Comparison of ENCODE assay signal across 19 cellular contexts in genomic region chr1:19294638-19295037, GRCh38. TPM values are rescaled to one million over a fixed set of nuclear protein-coding genes. Genes with fewer than 3 reads are reported as not detected.
DNase-seq lines count a peak whose midpoint lies in the region; ATAC-seq, FAIRE-seq and TF ChIP-seq lines count a peak whose summit lies in the region.
"Had no signal": no experiment of that assay in that cellular context is flagged by ENCODE, and none has a peak within 500 bp of the region (broad histone marks: within the 10 kb centered on the region; RNA-seq: fewer than 3 reads in every experiment).

No MANE protein-coding gene starts in this region.

- RAD21 ChIA-PET in GM12878 (lab: Charles Lee; ENCODE audit: unreplicated experiment), result no interaction called here

- SMC1A ChIA-PET in GM12878 (lab: Charles Lee; ENCODE audit: uncharacterized antibody, unreplicated experiment), result no interaction called here

- FAIRE-seq in GM12878 (lab: Jason Lieb, UNC), result no peak
- FAIRE-seq: A204.1, D721Med had no signal

- no peak overlapping the region for H3K4me2 ChIP-seq in GM12878 (ENCODE audit: control insufficient read depth, insufficient read depth)
- H3K4me2 ChIP-seq: BLaER1 had no signal

- no peaks in the 10 kb centered on the region for H4K20me1 ChIP-seq in GM12878 (ENCODE audit: control insufficient read depth, insufficient read depth)
- H4K20me1 ChIP-seq: BLaER1 had no signal

- peaks cover 13% of the 10 kb centered on the region for H3K9me3 ChIP-seq in GM12878 (replicated peaks; ENCODE audit: control insufficient read depth, insufficient read depth, low read length)
- H3K9me3 ChIP-seq: MG63 had no signal

- intact Hi-C loops in GM12878 (cut with micrococcal nuclease; ENCODE audit: unreplicated experiment), result no loop called here

- DNase-seq in GM12878 (ENCODE audit: low read depth, low spot score) (no peak), NCI-H2029 treated with DMSO at 0.1 percent for 48 hours (lab: John Stamatoyannopoulos, UW) (no peak), D341Med (ENCODE audit: low spot score) (no peak)
- DNase-seq: CD4-positive, CD25-positive, alpha-beta regulatory T cell; H7; KG1; MG63; NCI-H1694; NCI-H2081; NCI-H2227 treated with DMSO at 0.1 percent for 48 hours; NCI-H526 treated with DMSO at 0.1 percent for 48 hours; Right ventricle myocardium superior; RPMI8226; T-cell had no signal

- no TSS peak for BruUV-seq in GM12878 (replicated peaks; lab: Mats Ljungman, UMichigan)

- no peak for TF ChIP-seq CTCF in GM12878 (IDR thresholded peaks at IDR 0.05 in 2 of 3, conservative IDR thresholded peaks at IDR 0.05 in 1 of 3; ENCODE audit: control insufficient read depth in 2 of 3, extremely low read depth in 1 of 3, insufficient read depth in 1 of 3, low read depth in 3 of 3, low read length in 3 of 3)

- H3K9ac ChIP-seq in GM12878 (ENCODE audit: control insufficient read depth, insufficient read depth, low read length), result no peak overlapping the region
- H3K9ac ChIP-seq: BLaER1 had no signal

- POLR2A ChIA-PET in GM12878 (lab: Charles Lee), result no interaction called here

- CTCF ChIA-PET in GM12878 (lab: Yijun Ruan, JAX), result no interaction called here

- WGBS in GM12878 (ENCODE audit: insufficient coverage, insufficient replicate concordance, low lambda C conversion rate, missing lambda C conversion rate), result 81% methylated on average over 2 of the region's 2 CpGs

- in situ Hi-C loops in GM12878 (cut with MboI), result no loop called here

- H3K4me3 ChIP-seq in GM12878, result no peak overlapping the region
- H3K4me3 ChIP-seq: BLaER1, MG63, SJSA1 had no signal

- H2AFZ ChIP-seq in GM12878 (ENCODE audit: control insufficient read depth, low read depth, low read length), result no peak overlapping the region

- H3K79me2 ChIP-seq in GM12878 (ENCODE audit: control insufficient read depth, insufficient read depth, low read length), result no peaks in the 10 kb centered on the region

- H3K27me3 ChIP-seq in GM12878 (replicated peaks in 1 of 2; ENCODE audit: control insufficient read depth in 2 of 2, insufficient read depth in 2 of 2, low read length in 1 of 2), result no peaks in the 10 kb centered on the region
- H3K27me3 ChIP-seq: BLaER1, MG63, SJSA1 had no signal

- TF ChIP-seq RAD21 in Ishikawa (IDR thresholded peaks at IDR 0.05; ENCODE audit: low read depth), result no peak
- no peak for TF ChIP-seq RAD21 in GM12878 (IDR thresholded peaks at IDR 0.05; ENCODE audit: insufficient read depth, low read depth, low read length)

- no peaks in the 10 kb centered on the region for H3K36me3 ChIP-seq in GM12878 (ENCODE audit: control insufficient read depth in 2 of 2, insufficient read depth in 2 of 2, low read length in 1 of 2)
- H3K36me3 ChIP-seq: MG63, SJSA1 had no signal

- no peaks in the 10 kb centered on the region for H3K4me1 ChIP-seq in GM12878 (ENCODE audit: control insufficient read depth, insufficient read depth, low read length)
- H3K4me1 ChIP-seq: BLaER1, SJSA1 had no signal

- no peak for ATAC-seq in GM12878
- ATAC-seq: T-cell had no signal

- TF ChIP-seq EP300 in Ishikawa (IDR thresholded peaks at IDR 0.05; ENCODE audit: borderline replicate concordance), result no peak
- no peak for TF ChIP-seq EP300 in GM12878 (IDR thresholded peaks at IDR 0.05; ENCODE audit: borderline replicate concordance in 1 of 2, control insufficient read depth in 1 of 2, low read depth in 2 of 2, low read length in 2 of 2)

- no peak overlapping the region for H3K27ac ChIP-seq in GM12878 (ENCODE audit: control insufficient read depth, insufficient read depth)
- H3K27ac ChIP-seq: BLaER1, SJSA1 had no signal

- TF ChIP-seq POLR2A in GM12878 (IDR thresholded peaks at IDR 0.05; ENCODE audit: low read depth, low read length), result no peak

RNA-seq across cellular contexts. Expression of gene AKR7A3, which starts 6.1 kb away (rescaled TPM):
- 2.2 TPM in 2 replicates for total RNA-seq in GM12878 (2013; cell fraction: nucleolus; rRNA removed)
- total RNA-seq in GM12878 (2014; rRNA removed) (0.22 and 0.73 TPM in 2 replicates), GM12878 (2014; rRNA removed; fragmentation: Illumina TruSeq; extraction: Trizol) (0.22 and 0.23 TPM in 2 replicates), GM12878 (2021) (0.88 and 1.1 TPM in 2 replicates)
- polyA plus RNA-seq in GM12878 (2011; ENCODE audit: low read depth), result 0.20 TPM
- polyA plus RNA-seq in GM12878 (2011; rRNA removed) (0.07 and 0.10 TPM in 2 replicates), GM12878 (2014; fragmentation: Illumina TruSeq; extraction: Trizol) (0.12 TPM in 1 of 2 replicates, not detected in the other), GM12878 (2014; fragmentation: Nextera tagmentation; extraction: Ambion mirVana) (not detected), GM12878 (2014; rRNA removed) (0.85 and 1.1 TPM in 2 replicates), GM12878 (2016; fragmentation: Nextera tagmentation; extraction: Ambion mirVana) (under 1 TPM; 0.23 to 0.28 TPM)
- 0.09 and 0.13 TPM in 2 replicates for polyA plus RNA-seq in GM12878 (2011; cell fraction: cytosol; rRNA removed)
- 0.76 and 1.3 TPM in 2 replicates for polyA plus RNA-seq in GM12878 (2011; cell fraction: nucleus; rRNA removed)
- 0.28 and 0.64 TPM in 2 replicates for polyA plus RNA-seq in GM12878 (2012)
- 0.21 TPM in 1 of 2 replicates, not detected in the other for polyA minus RNA-seq in GM12878 (2011; rRNA and poly(A)+ RNA removed)
- not detected in 2 replicates for polyA minus RNA-seq in GM12878 (2011; cell fraction: cytosol; rRNA and poly(A)+ RNA removed)
- polyA minus RNA-seq in GM12878 (2011; cell fraction: nucleus; rRNA and poly(A)+ RNA removed), result 0.24 and 0.38 TPM in 2 replicates
- total RNA-seq: Right ventricle myocardium superior had no signal

RNA-seq across cellular contexts. Expression of gene AKR7A2, which starts 17.3 kb away (rescaled TPM):
- total RNA-seq in GM12878 (2013; cell fraction: nucleolus; rRNA removed), result 18.7 and 23.4 TPM in 2 replicates
- total RNA-seq in GM12878 (2014; rRNA removed) (56.2 and 62.2 TPM in 2 replicates), GM12878 (2014; rRNA removed; fragmentation: Illumina TruSeq; extraction: Trizol) (34.8 and 38.1 TPM in 2 replicates), GM12878 (2021) (58.0 and 61.2 TPM in 2 replicates)
- 16.0 TPM for polyA plus RNA-seq in GM12878 (2011; ENCODE audit: low read depth)
- polyA plus RNA-seq in GM12878 (2011; rRNA removed) (25.2 and 37.3 TPM in 2 replicates), GM12878 (2014; fragmentation: Illumina TruSeq; extraction: Trizol) (12.1 and 27.8 TPM in 2 replicates), GM12878 (2014; fragmentation: Nextera tagmentation; extraction: Ambion mirVana) (1 to 10 TPM; 1.3 to 9.8 TPM), GM12878 (2014; rRNA removed) (68.7 and 70.2 TPM in 2 replicates), GM12878 (2016; fragmentation: Nextera tagmentation; extraction: Ambion mirVana) (100 to 1,000 TPM; 104 to 114 TPM)
- polyA plus RNA-seq in GM12878 (2011; cell fraction: cytosol; rRNA removed), result 55.9 and 62.9 TPM in 2 replicates
- polyA plus RNA-seq in GM12878 (2011; cell fraction: nucleus; rRNA removed), result 31.0 and 31.3 TPM in 2 replicates
- polyA plus RNA-seq in GM12878 (2012), result 27.4 and 42.6 TPM in 2 replicates
- polyA minus RNA-seq in GM12878 (2011; rRNA and poly(A)+ RNA removed), result 14.8 and 28.4 TPM in 2 replicates
- polyA minus RNA-seq in GM12878 (2011; cell fraction: cytosol; rRNA and poly(A)+ RNA removed), result 12.7 and 13.4 TPM in 2 replicates
- 7.3 and 11.5 TPM in 2 replicates for polyA minus RNA-seq in GM12878 (2011; cell fraction: nucleus; rRNA and poly(A)+ RNA removed)

RNA-seq across cellular contexts. Expression of gene SLC66A1, which starts 17.5 kb away (rescaled TPM):
- total RNA-seq in GM12878 (2013; cell fraction: nucleolus; rRNA removed), result 17.7 and 21.0 TPM in 2 replicates
- total RNA-seq in GM12878 (2014; rRNA removed) (15.3 and 19.7 TPM in 2 replicates), GM12878 (2014; rRNA removed; fragmentation: Illumina TruSeq; extraction: Trizol) (7.8 and 8.2 TPM in 2 replicates), GM12878 (2021) (15.3 and 15.5 TPM in 2 replicates)
- polyA plus RNA-seq in GM12878 (2011; ENCODE audit: low read depth), result 2.2 TPM
- polyA plus RNA-seq in GM12878 (2011; rRNA removed) (4.0 and 8.2 TPM in 2 replicates), GM12878 (2014; fragmentation: Illumina TruSeq; extraction: Trizol) (3.4 and 7.3 TPM in 2 replicates), GM12878 (2014; fragmentation: Nextera tagmentation; extraction: Ambion mirVana) (1 to 10 TPM in 1 of 2 experiments, under 1 TPM in 1; 0.58 to 1.8 TPM), GM12878 (2014; rRNA removed) (21.4 and 22.0 TPM in 2 replicates), GM12878 (2016; fragmentation: Nextera tagmentation; extraction: Ambion mirVana) (10 to 100 TPM; 12.1 to 12.8 TPM)
- polyA plus RNA-seq in GM12878 (2011; cell fraction: cytosol; rRNA removed), result 13.8 and 19.2 TPM in 2 replicates
- polyA plus RNA-seq in GM12878 (2011; cell fraction: nucleus; rRNA removed), result 12.3 and 14.7 TPM in 2 replicates
- polyA plus RNA-seq in GM12878 (2012), result 7.1 and 8.7 TPM in 2 replicates
- polyA minus RNA-seq in GM12878 (2011; rRNA and poly(A)+ RNA removed), result 6.9 and 11.3 TPM in 2 replicates
- polyA minus RNA-seq in GM12878 (2011; cell fraction: cytosol; rRNA and poly(A)+ RNA removed), result 2.8 and 3.6 TPM in 2 replicates
- 6.5 and 12.4 TPM in 2 replicates for polyA minus RNA-seq in GM12878 (2011; cell fraction: nucleus; rRNA and poly(A)+ RNA removed)

RNA-seq across cellular contexts. Expression of gene MRTO4, which starts 43.0 kb away (rescaled TPM):
- total RNA-seq in GM12878 (2013; cell fraction: nucleolus; rRNA removed), result 19.4 and 25.8 TPM in 2 replicates
- total RNA-seq in GM12878 (2014; rRNA removed) (64.1 and 64.7 TPM in 2 replicates), GM12878 (2014; rRNA removed; fragmentation: Illumina TruSeq; extraction: Trizol) (64.5 and 74.6 TPM in 2 replicates), GM12878 (2021) (72.1 and 74.7 TPM in 2 replicates)
- polyA plus RNA-seq in GM12878 (2011; ENCODE audit: low read depth), result 19.9 TPM
- polyA plus RNA-seq in GM12878 (2011; rRNA removed) (50.6 and 56.8 TPM in 2 replicates), GM12878 (2014; fragmentation: Illumina TruSeq; extraction: Trizol) (73.3 and 82.6 TPM in 2 replicates), GM12878 (2014; fragmentation: Nextera tagmentation; extraction: Ambion mirVana) (10 to 100 TPM; 43.5 to 64.8 TPM), GM12878 (2014; rRNA removed) (67.3 and 70.8 TPM in 2 replicates), GM12878 (2016; fragmentation: Nextera tagmentation; extraction: Ambion mirVana) (10 to 100 TPM; 92.0 to 99.5 TPM)
- 61.1 and 76.2 TPM in 2 replicates for polyA plus RNA-seq in GM12878 (2011; cell fraction: cytosol; rRNA removed)
- polyA plus RNA-seq in GM12878 (2011; cell fraction: nucleus; rRNA removed), result 23.5 and 31.4 TPM in 2 replicates
- 25.8 and 30.6 TPM in 2 replicates for polyA plus RNA-seq in GM12878 (2012)
- polyA minus RNA-seq in GM12878 (2011; rRNA and poly(A)+ RNA removed), result 29.5 and 38.2 TPM in 2 replicates
- polyA minus RNA-seq in GM12878 (2011; cell fraction: cytosol; rRNA and poly(A)+ RNA removed), result 10.6 and 12.8 TPM in 2 replicates
- 7.7 and 25.0 TPM in 2 replicates for polyA minus RNA-seq in GM12878 (2011; cell fraction: nucleus; rRNA and poly(A)+ RNA removed)

RNA-seq across cellular contexts. Expression of gene EMC1, which starts 43.3 kb away (rescaled TPM):
- total RNA-seq in GM12878 (2013; cell fraction: nucleolus; rRNA removed), result 112 and 120 TPM in 2 replicates
- total RNA-seq in GM12878 (2014; rRNA removed) (37.4 and 43.6 TPM in 2 replicates), GM12878 (2014; rRNA removed; fragmentation: Illumina TruSeq; extraction: Trizol) (12.3 and 12.8 TPM in 2 replicates), GM12878 (2021) (37.0 and 40.7 TPM in 2 replicates)
- 14.5 TPM for polyA plus RNA-seq in GM12878 (2011; ENCODE audit: low read depth)
- polyA plus RNA-seq in GM12878 (2011; rRNA removed) (7.9 and 13.2 TPM in 2 replicates), GM12878 (2014; fragmentation: Illumina TruSeq; extraction: Trizol) (21.7 and 25.2 TPM in 2 replicates), GM12878 (2014; fragmentation: Nextera tagmentation; extraction: Ambion mirVana) (10 to 100 TPM; 12.2 to 12.8 TPM), GM12878 (2014; rRNA removed) (15.9 and 18.3 TPM in 2 replicates), GM12878 (2016; fragmentation: Nextera tagmentation; extraction: Ambion mirVana) (10 to 100 TPM; 33.5 to 35.4 TPM)
- polyA plus RNA-seq in GM12878 (2011; cell fraction: cytosol; rRNA removed), result 18.4 and 24.1 TPM in 2 replicates
- polyA plus RNA-seq in GM12878 (2011; cell fraction: nucleus; rRNA removed), result 78.0 and 78.6 TPM in 2 replicates
- polyA plus RNA-seq in GM12878 (2012), result 20.2 and 20.5 TPM in 2 replicates
- polyA minus RNA-seq in GM12878 (2011; rRNA and poly(A)+ RNA removed), result 25.9 and 28.2 TPM in 2 replicates
- 10.7 and 13.3 TPM in 2 replicates for polyA minus RNA-seq in GM12878 (2011; cell fraction: cytosol; rRNA and poly(A)+ RNA removed)
- 23.0 and 39.4 TPM in 2 replicates for polyA minus RNA-seq in GM12878 (2011; cell fraction: nucleus; rRNA and poly(A)+ RNA removed)
